ENCODE assay signal across 16 cellular contexts in genomic region chr5:110092955-110093785, GRCh38.
A peak's percentile ranks its signal among the peaks of the same experiment; 100 is the strongest.
DNase-seq lines count a peak whose midpoint lies in the region; ATAC-seq and TF ChIP-seq lines count a peak whose summit lies in the region.
"Had no signal": no experiment of that assay in that cellular context is flagged by ENCODE, and none has a peak within 500 bp of the region (broad histone marks: within the 10 kb centered on the region; RNA-seq: fewer than 3 reads in every experiment).

No MANE protein-coding gene starts in this region.

- dilution Hi-C loops in mammary epithelial cell (cut with HindIII; ENCODE audit: low sequenced_read_pairs), result no loop called here

- no peak overlapping the region for H2BK120ac ChIP-seq in mesendoderm (ENCODE audit: low read depth, low read length)

- H3K9ac ChIP-seq in mammary epithelial cell (ENCODE audit: insufficient read depth, low read length), result no peak overlapping the region
- no peak overlapping the region for H3K9ac ChIP-seq in mesendoderm (ENCODE audit: low read length)
- H3K9ac ChIP-seq: BLaER1 treated with 17β-estradiol and CSF1 and Interleukin-3, amounts not matched to agents 10 nM and 100 nM had no signal

- H3K27ac ChIP-seq in mammary epithelial cell (ENCODE audit: insufficient read depth, low read depth, low read length) (no peak overlapping the region), mesendoderm (ENCODE audit: low read depth, low read length) (no peak overlapping the region)
- H3K27ac ChIP-seq: A549, RWPE1 had no signal

- H3K4ac ChIP-seq in mesendoderm (ENCODE audit: low read depth, low read length), result no peak overlapping the region

- peak overlapping the region; percentile 15 for H3K27ac Mint-ChIP-seq in MCF 10A (ENCODE audit: low read depth, unreplicated experiment)
- H3K27ac Mint-ChIP-seq: CD8-positive, alpha-beta memory T cell had no signal

- no peaks in the 10 kb centered on the region for H3K27me3 Mint-ChIP-seq in MCF 10A (ENCODE audit: insufficient read depth, unreplicated experiment)
- H3K27me3 Mint-ChIP-seq: CD8-positive, alpha-beta memory T cell had no signal

- H4K20me1 ChIP-seq in mammary epithelial cell (ENCODE audit: insufficient read depth, low read length), result no peaks in the 10 kb centered on the region
- H4K20me1 ChIP-seq: BLaER1 treated with 17β-estradiol and CSF1 and Interleukin-3, amounts not matched to agents 10 nM and 100 nM had no signal

- H4K5ac ChIP-seq in mesendoderm (ENCODE audit: low read length), result no peak overlapping the region

- peaks cover 12% of the 10 kb centered on the region for H3K4me1 ChIP-seq in mammary epithelial cell (ENCODE audit: insufficient read depth, low read length)
- H3K4me1 ChIP-seq in mesendoderm (ENCODE audit: control insufficient read depth, low read depth, low read length), result no peaks in the 10 kb centered on the region
- H3K4me1 ChIP-seq: A549 had no signal

- intact Hi-C loops in MCF 10A (cut with micrococcal nuclease) (no loop called here), mammary epithelial cell (cut with micrococcal nuclease) (no loop called here)

- no peak overlapping the region for H3K18ac ChIP-seq in mesendoderm (ENCODE audit: low read length)

- H3K4me3 Mint-ChIP-seq in MCF 10A (ENCODE audit: unreplicated experiment), result no peak overlapping the region
- H3K4me3 Mint-ChIP-seq: CD8-positive, alpha-beta memory T cell had no signal

- no peaks in the 10 kb centered on the region for H3K36me3 Mint-ChIP-seq in MCF 10A (ENCODE audit: insufficient read depth, unreplicated experiment)

- POLR2A ChIA-PET in MCF 10A (lab: Yijun Ruan, JAX), result interaction anchor here (0.6 to 1.5 kb wide), 5 partner anchors 13 to 404 kb away, joined by 3 to 7 read pairs (median 4); partner anchors contain the start of gene MAN2A1

- no peak overlapping the region for H3K23ac ChIP-seq in mesendoderm (ENCODE audit: low read length)

- BruUV-seq in MCF 10A (replicated peaks; lab: Mats Ljungman, UMichigan), result no TSS peak
- no TSS peak for BruUV-seq in mammary epithelial cell (replicated peaks; lab: Mats Ljungman, UMichigan)

- H2BK5ac ChIP-seq in mesendoderm (ENCODE audit: low read length), result no peak overlapping the region

- H2AK5ac ChIP-seq in mesendoderm (ENCODE audit: low read length), result no peak overlapping the region

- H3K79me2 ChIP-seq in mammary epithelial cell (ENCODE audit: insufficient read depth, low read length) (no peaks in the 10 kb centered on the region), mesendoderm (ENCODE audit: control insufficient read depth, insufficient read depth, low read length) (no peaks in the 10 kb centered on the region)

- no peak for ATAC-seq in HG02623 (IDR thresholded peaks at IDR 0.05; ENCODE audit: unreplicated experiment)
- ATAC-seq: A549 had no signal

- no peaks in the 10 kb centered on the region for H3K79me1 ChIP-seq in mesendoderm (ENCODE audit: low read length)

- 71% methylated on average over 4 of the region's 4 CpGs for WGBS in mammary epithelial cell (ENCODE audit: low coverage, missing lambda C conversion rate)
- WGBS in mesendoderm (ENCODE audit: extremely low coverage, insufficient coverage, low lambda C conversion rate), result no CpG with 5 or more reads among the region's 4 CpGs

- H2BK15ac ChIP-seq in mesendoderm (replicated peaks; ENCODE audit: low read depth), result no peak overlapping the region

- H3K56ac ChIP-seq in mesendoderm (ENCODE audit: low read length), result no peak overlapping the region

- TF ChIP-seq CTCF in MCF 10A (IDR thresholded peaks at IDR 0.05; ENCODE audit: unreplicated experiment), result no peak
- no peak for TF ChIP-seq CTCF in mammary epithelial cell (conservative IDR thresholded peaks at IDR 0.05 in 1 of 2, IDR thresholded peaks at IDR 0.05 in 1 of 2; ENCODE audit: extremely low read depth in 1 of 2, insufficient read depth in 1 of 2, low read depth in 1 of 2, low read length in 2 of 2)
- peak; percentile 20 for TF ChIP-seq CTCF in choroid plexus epithelial cell (conservative IDR thresholded peaks at IDR 0.05; ENCODE audit: low read depth, low read length)

- H3K4me2 ChIP-seq in mammary epithelial cell (ENCODE audit: insufficient read depth, low read depth, low read length) (no peak overlapping the region), mesendoderm (ENCODE audit: low read length) (no peak overlapping the region)
- H3K4me2 ChIP-seq: A549 had no signal

- H3K9me3 ChIP-seq in mammary epithelial cell (replicated peaks; ENCODE audit: insufficient read depth, low read length), result no peaks in the 10 kb centered on the region
- H3K9me3 ChIP-seq: A549; BLaER1 treated with 17β-estradiol and CSF1 and Interleukin-3, amounts not matched to agents 10 nM and 100 nM had no signal

- DNase-seq in MCF 10A (ENCODE audit: unreplicated experiment) (no peak), mammary epithelial cell (no peak), choroid plexus epithelial cell (ENCODE audit: low read depth) (peak; percentile 39), mesendoderm (peak; percentile 4), anterior cingulate cortex (lab: John Stamatoyannopoulos, UW) (no peak), NCI-H1694 treated with DMSO at 0.1 percent for 48 hours (lab: John Stamatoyannopoulos, UW) (no peak)
- no peak for DNase-seq in NK-92 treated with Interleukin-12 subunit alpha and Interleukin-12 subunit beta, amount 100 ng/mL, for 24 hours (lab: John Stamatoyannopoulos, UW)
- DNase-seq: CD8-positive, alpha-beta memory T cell; DMS 273 treated with DMSO at 0.1 percent for 48 hours; NCI-H187 treated with DMSO at 0.1 percent for 48 hours; NCI-H345; NCI-H526 had no signal

- CTCF ChIA-PET in MCF 10A (lab: Yijun Ruan, JAX), result interaction anchor here (0.7 kb wide), 1 partner anchor 68 kb away, joined by 3 read pairs; no protein-coding TSS in a partner anchor
- CTCF ChIA-PET in mammary epithelial cell (lab: Charles Lee; ENCODE audit: low non-redundant PET), result no interaction called here

- H3K36me3 ChIP-seq in mammary epithelial cell (ENCODE audit: insufficient read depth, low read length) (no peaks in the 10 kb centered on the region), mesendoderm (ENCODE audit: control insufficient read depth, insufficient read depth, low read length) (no peaks in the 10 kb centered on the region)
- H3K36me3 ChIP-seq: BLaER1 treated with 17β-estradiol and CSF1 and Interleukin-3, amounts not matched to agents 10 nM and 100 nM had no signal

- H2AFZ ChIP-seq in mammary epithelial cell (ENCODE audit: low read depth, low read length), result no peak overlapping the region

- H4K8ac ChIP-seq in mesendoderm (ENCODE audit: low read depth, low read length), result no peak overlapping the region

- no peaks in the 10 kb centered on the region for H3K9me3 Mint-ChIP-seq in MCF 10A (ENCODE audit: unreplicated experiment)
- H3K9me3 Mint-ChIP-seq: CD8-positive, alpha-beta memory T cell had no signal

- in situ Hi-C loops in mammary epithelial cell (cut with MboI; ENCODE audit: low sequenced_read_pairs in 2 of 2), result no loop called here

- H3K4me1 Mint-ChIP-seq in MCF 10A (ENCODE audit: insufficient read depth, unreplicated experiment), result peaks cover 16% of the 10 kb centered on the region
- H3K4me1 Mint-ChIP-seq: CD8-positive, alpha-beta memory T cell had no signal

- H3K4me3 ChIP-seq in mammary epithelial cell (replicated peaks in 1 of 3; ENCODE audit: insufficient read depth in 1 of 3, low read depth in 2 of 3, low read length in 3 of 3), result no peak overlapping the region
- no peak overlapping the region for H3K4me3 ChIP-seq in choroid plexus epithelial cell (ENCODE audit: low read depth, low read length)
- no peak overlapping the region for H3K4me3 ChIP-seq in mesendoderm (ENCODE audit: low read length)
- H3K4me3 ChIP-seq: A549; BLaER1 treated with 17β-estradiol and CSF1 and Interleukin-3, amounts not matched to agents 10 nM and 100 nM had no signal

- no peaks in the 10 kb centered on the region for H3K27me3 ChIP-seq in mammary epithelial cell (ENCODE audit: insufficient read depth, low read length)
- H3K27me3 ChIP-seq in mesendoderm (ENCODE audit: insufficient read depth, low read length, poor library complexity), result no peaks in the 10 kb centered on the region

Comparison
In these comparisons a context has a peak if more than half of its experiments do, and no peak if none do; other contexts are left out.
1. DNase-seq: peak in choroid plexus epithelial cell (single experiment) and mesendoderm (single experiment); none in MCF 10A (single experiment), mammary epithelial cell (single experiment), anterior cingulate cortex (0 of 58), NCI-H1694 treated with DMSO at 0.1 percent for 48 hours (single experiment) and NK-92 treated with Interleukin-12 subunit alpha and Interleukin-12 subunit beta, amount 100 ng/mL, for 24 hours (single experiment).